In the genomic region with DNA sequence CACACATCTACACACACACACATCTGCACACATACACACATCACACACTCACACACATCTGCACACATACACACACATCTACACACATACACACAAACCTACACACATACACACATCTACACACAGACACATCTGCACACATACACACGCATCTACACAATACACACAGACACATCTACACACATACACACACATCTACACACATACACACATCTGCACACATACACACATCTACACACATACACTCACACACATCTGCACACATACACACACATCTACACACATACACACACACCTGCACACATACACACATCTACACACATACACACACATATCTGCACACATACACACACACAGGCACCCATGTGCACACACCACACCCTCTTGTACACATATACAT, we compare ENCODE assay signal across 1 cellular context.
TF ChIP-seq lines count a peak whose summit lies in the region.

No MANE protein-coding gene starts in this region.

TF ChIP-seq in K562, 482 proteins besides CTCF, POLR2A, EP300 and RAD21:
- TF ChIP-seq TRIM24 (IDR thresholded peaks at IDR 0.05) (no peak), BMI1 (IDR thresholded peaks at IDR 0.05; ENCODE audit: low read length) (no peak), ZNF57 (CRISPR knock-in tag; IDR thresholded peaks at IDR 0.05) (no peak), ETV6 (IDR thresholded peaks at IDR 0.05; ENCODE audit: borderline replicate concordance in 1 of 2, low read depth in 2 of 2, low read length in 1 of 2) (no peak), ETV6 (CRISPR knock-in tag; IDR thresholded peaks at IDR 0.05; ENCODE audit: borderline replicate concordance) (no peak), KLF10 (CRISPR knock-in tag; IDR thresholded peaks at IDR 0.05) (no peak), SMAD1 (IDR thresholded peaks at IDR 0.05; ENCODE audit: low read depth, low read length, partially characterized antibody) (no peak), ZNF143 (CRISPR knock-in tag; IDR thresholded peaks at IDR 0.05) (no peak), MAFF (IDR thresholded peaks at IDR 0.05; ENCODE audit: low read length) (no peak), BCOR (IDR thresholded peaks at IDR 0.05) (no peak), JUND (IDR thresholded peaks at IDR 0.05; ENCODE audit: borderline replicate concordance, low read depth, low read length) (no peak), JUND (tag; IDR thresholded peaks at IDR 0.05; ENCODE audit: borderline replicate concordance, low read depth, low read length) (no peak), ZNF644 (tag; IDR thresholded peaks at IDR 0.05; ENCODE audit: low read depth) (no peak)
- TF ChIP-seq, protein P1, sequence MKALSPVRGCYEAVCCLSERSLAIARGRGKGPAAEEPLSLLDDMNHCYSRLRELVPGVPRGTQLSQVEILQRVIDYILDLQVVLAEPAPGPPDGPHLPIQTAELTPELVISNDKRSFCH (CRISPR knock-in tag; IDR thresholded peaks at IDR 0.05), result no peak
- TF ChIP-seq, protein P1 (tag; IDR thresholded peaks at IDR 0.05), result no peak
- TF ChIP-seq, protein P2, sequence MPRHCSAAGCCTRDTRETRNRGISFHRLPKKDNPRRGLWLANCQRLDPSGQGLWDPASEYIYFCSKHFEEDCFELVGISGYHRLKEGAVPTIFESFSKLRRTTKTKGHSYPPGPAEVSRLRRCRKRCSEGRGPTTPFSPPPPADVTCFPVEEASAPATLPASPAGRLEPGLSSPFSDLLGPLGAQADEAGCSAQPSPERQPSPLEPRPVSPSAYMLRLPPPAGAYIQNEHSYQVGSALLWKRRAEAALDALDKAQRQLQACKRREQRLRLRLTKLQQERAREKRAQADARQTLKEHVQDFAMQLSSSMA (CRISPR knock-in tag; IDR thresholded peaks at IDR 0.05), result no peak
